ENCODE assay signal across 3 cellular contexts in the genomic region with DNA sequence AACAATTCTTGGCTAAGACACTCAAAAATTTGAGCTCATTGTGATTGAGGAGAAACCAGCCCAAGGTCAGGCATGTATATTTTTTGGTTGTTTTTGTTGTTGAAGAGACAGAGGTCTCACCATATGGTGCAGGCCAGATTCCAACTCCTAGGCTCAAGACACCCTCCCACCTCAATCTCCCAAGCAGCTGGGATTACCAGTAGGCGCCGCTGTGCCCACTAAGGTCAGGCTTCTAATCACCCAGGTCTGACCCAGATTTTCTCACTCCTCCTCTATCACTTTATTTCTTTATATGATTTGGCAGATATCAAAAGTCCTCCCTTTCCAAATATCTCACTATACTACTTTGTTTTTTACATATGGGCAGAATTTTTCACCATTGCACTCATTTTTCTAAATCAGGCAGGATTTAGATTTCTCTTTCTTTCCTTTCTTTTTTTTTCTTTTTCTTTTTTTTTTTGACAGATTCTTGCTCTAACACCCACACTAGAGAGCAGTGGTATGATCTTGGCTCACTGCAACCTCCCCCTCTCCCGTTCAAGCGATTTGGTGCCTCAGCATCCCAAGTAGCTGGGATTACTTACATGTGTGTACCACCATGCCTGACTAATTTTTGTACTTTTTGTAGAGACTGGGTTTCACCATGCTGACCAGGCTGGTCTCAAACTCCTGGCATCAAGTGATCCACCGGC.
TF ChIP-seq lines count a peak whose summit lies in the region.

No MANE protein-coding gene starts in this region.

TF ChIP-seq in SK-N-SH, 30 proteins besides CTCF, POLR2A, EP300 and RAD21:
- no peak for TF ChIP-seq IRF3 (IDR thresholded peaks at IDR 0.05; ENCODE audit: low read depth, low read length)
- no peak for TF ChIP-seq NFIC (IDR thresholded peaks at IDR 0.05; ENCODE audit: borderline replicate concordance)
- TF ChIP-seq, protein P1, sequence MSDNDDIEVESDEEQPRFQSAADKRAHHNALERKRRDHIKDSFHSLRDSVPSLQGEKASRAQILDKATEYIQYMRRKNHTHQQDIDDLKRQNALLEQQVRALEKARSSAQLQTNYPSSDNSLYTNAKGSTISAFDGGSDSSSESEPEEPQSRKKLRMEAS (IDR thresholded peaks at IDR 0.05; ENCODE audit: low read depth): no peak
- TF ChIP-seq CHD2 (IDR thresholded peaks at IDR 0.05; ENCODE audit: low read length, partially characterized antibody): no peak
- TF ChIP-seq FOSL2 (IDR thresholded peaks at IDR 0.05; ENCODE audit: borderline replicate concordance, low read depth): no peak

TF ChIP-seq in SK-N-SH treated with all-trans-retinoic acid at 6 μM for 48 hours, 23 proteins besides CTCF, POLR2A, EP300 and RAD21 (continues in another document):
- no peak for TF ChIP-seq ZFP30 (CRISPR knock-in tag; IDR thresholded peaks at IDR 0.05)
- no peak for TF ChIP-seq CSRNP3 (CRISPR knock-in tag; IDR thresholded peaks at IDR 0.05)
- TF ChIP-seq ZNF70 (CRISPR knock-in tag; IDR thresholded peaks at IDR 0.05): no peak
- TF ChIP-seq ESRRG (CRISPR knock-in tag; IDR thresholded peaks at IDR 0.05): no peak
- TF ChIP-seq, protein P2, sequence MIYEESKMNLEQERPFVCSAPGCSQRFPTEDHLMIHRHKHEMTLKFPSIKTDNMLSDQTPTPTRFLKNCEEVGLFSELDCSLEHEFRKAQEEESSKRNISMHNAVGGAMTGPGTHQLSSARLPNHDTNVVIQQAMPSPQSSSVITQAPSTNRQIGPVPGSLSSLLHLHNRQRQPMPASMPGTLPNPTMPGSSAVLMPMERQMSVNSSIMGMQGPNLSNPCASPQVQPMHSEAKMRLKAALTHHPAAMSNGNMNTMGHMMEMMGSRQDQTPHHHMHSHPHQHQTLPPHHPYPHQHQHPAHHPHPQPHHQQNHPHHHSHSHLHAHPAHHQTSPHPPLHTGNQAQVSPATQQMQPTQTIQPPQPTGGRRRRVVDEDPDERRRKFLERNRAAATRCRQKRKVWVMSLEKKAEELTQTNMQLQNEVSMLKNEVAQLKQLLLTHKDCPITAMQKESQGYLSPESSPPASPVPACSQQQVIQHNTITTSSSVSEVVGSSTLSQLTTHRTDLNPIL (CRISPR knock-in tag; IDR thresholded peaks at IDR 0.05; ENCODE audit: low read depth): no peak
- TF ChIP-seq RARB (CRISPR knock-in tag; IDR thresholded peaks at IDR 0.05): no peak
- no peak for TF ChIP-seq ISL1 (CRISPR knock-in tag; IDR thresholded peaks at IDR 0.05)
- no peak for TF ChIP-seq TCF4 (CRISPR knock-in tag; IDR thresholded peaks at IDR 0.05; ENCODE audit: borderline replicate concordance)
- TF ChIP-seq, protein P3, sequence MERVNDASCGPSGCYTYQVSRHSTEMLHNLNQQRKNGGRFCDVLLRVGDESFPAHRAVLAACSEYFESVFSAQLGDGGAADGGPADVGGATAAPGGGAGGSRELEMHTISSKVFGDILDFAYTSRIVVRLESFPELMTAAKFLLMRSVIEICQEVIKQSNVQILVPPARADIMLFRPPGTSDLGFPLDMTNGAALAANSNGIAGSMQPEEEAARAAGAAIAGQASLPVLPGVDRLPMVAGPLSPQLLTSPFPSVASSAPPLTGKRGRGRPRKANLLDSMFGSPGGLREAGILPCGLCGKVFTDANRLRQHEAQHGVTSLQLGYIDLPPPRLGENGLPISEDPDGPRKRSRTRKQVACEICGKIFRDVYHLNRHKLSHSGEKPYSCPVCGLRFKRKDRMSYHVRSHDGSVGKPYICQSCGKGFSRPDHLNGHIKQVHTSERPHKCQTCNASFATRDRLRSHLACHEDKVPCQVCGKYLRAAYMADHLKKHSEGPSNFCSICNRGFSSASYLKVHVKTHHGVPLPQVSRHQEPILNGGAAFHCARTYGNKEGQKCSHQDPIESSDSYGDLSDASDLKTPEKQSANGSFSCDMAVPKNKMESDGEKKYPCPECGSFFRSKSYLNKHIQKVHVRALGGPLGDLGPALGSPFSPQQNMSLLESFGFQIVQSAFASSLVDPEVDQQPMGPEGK (CRISPR knock-in tag; IDR thresholded peaks at IDR 0.05; ENCODE audit: borderline replicate concordance): no peak
- TF ChIP-seq, protein P4, sequence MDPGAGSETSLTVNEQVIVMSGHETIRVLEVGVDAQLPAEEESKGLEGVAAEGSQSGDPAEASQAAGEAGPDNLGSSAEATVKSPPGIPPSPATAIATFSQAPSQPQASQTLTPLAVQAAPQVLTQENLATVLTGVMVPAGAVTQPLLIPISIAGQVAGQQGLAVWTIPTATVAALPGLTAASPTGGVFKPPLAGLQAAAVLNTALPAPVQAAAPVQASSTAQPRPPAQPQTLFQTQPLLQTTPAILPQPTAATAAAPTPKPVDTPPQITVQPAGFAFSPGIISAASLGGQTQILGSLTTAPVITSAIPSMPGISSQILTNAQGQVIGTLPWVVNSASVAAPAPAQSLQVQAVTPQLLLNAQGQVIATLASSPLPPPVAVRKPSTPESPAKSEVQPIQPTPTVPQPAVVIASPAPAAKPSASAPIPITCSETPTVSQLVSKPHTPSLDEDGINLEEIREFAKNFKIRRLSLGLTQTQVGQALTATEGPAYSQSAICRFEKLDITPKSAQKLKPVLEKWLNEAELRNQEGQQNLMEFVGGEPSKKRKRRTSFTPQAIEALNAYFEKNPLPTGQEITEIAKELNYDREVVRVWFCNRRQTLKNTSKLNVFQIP (CRISPR knock-in tag; IDR thresholded peaks at IDR 0.05; ENCODE audit: borderline replicate concordance, low read depth): no peak
- TF ChIP-seq SNAI2 (CRISPR knock-in tag; IDR thresholded peaks at IDR 0.05): no peak
- no peak for TF ChIP-seq ARNTL (CRISPR knock-in tag; IDR thresholded peaks at IDR 0.05; ENCODE audit: borderline replicate concordance, low read depth)
- no peak for TF ChIP-seq TSHZ2 (CRISPR knock-in tag; IDR thresholded peaks at IDR 0.05)

TF ChIP-seq in H1, 55 proteins besides CTCF, POLR2A, EP300 and RAD21:
- TF ChIP-seq RNF2 (IDR thresholded peaks at IDR 0.05; ENCODE audit: borderline replicate concordance, low read depth, low read length, missing control alignments, poor library complexity, severe bottlenecking) (no peak), KDM5A (IDR thresholded peaks at IDR 0.05; ENCODE audit: low read length) (no peak), BACH1 (IDR thresholded peaks at IDR 0.05; ENCODE audit: low read length) (no peak), CHD1 (IDR thresholded peaks at IDR 0.05; ENCODE audit: low read depth, low read length) (no peak), JUN (IDR thresholded peaks at IDR 0.05; ENCODE audit: low read depth, low read length) (no peak), TEAD4 (IDR thresholded peaks at IDR 0.05; ENCODE audit: low read depth, low read length) (no peak)
